In the genomic region with DNA sequence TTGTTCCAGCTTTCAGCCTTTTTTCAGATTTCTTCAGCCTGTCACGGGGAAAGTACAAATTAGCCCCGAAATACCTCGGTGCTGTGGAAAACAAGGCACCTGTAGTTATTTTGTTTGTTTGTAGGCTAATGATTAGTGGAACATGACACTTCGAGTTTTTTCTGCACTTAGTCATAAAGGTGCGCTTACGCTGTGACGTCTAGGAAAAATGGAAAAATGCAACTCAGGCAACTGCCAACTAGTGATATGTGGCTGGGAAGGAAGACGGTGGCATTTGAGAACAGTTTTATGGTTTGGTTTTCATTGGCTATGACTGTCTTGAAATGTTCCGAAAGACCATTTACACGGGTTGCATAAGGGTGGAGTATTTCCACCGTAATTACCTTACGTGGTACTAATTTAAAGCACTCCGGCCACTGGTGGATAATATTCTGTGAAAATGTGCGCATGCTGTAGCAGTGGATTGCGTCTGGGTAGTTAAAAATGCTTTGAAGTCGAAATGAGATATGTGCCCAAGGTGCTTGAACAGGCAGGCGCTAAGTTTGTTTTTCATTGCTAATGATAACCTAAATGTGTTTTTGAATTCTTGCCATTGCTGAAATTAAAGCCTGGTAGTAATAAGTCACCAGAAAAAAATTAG, we compare ENCODE assay signal across 22 cellular contexts.
"Had no signal": no experiment of that assay in that cellular context is flagged by ENCODE, and none has a peak within 500 bp of the region (broad histone marks: within the 10 kb centered on the region; RNA-seq: fewer than 3 reads in every experiment).

No MANE protein-coding gene starts in this region.

- H3K9me3 ChIP-seq: colonic mucosa, suprapubic skin, tibial nerve had no signal

- H3K4me2 ChIP-seq: smooth muscle cell had no signal

- ATAC-seq: activated CD4-positive, alpha-beta T cell treated with anti-CD3 and anti-CD28 coated beads for 36 hours; activated naive CD4-positive, alpha-beta T cell treated with anti-CD3 and anti-CD28 coated beads, Interleukin-2, amount 50 U/mL, for 72 hours; activated T-cell treated with anti-CD3 and anti-CD28 coated beads, Interleukin-2, amount 50 U/mL, for 72 hours; natural killer cell treated with Interleukin-12 subunit alpha and Interleukin-12 subunit beta and Interleukin-15 and Interleukin-18, amount 100 ng/mL, for 72 hours; stimulated activated memory B cell treated with anti-CD40 and anti-IgM and Interleukin-4, amounts not matched to agents 10 μg/mL and 1 μg/mL and 100 μg/mL, for 72 hours; stimulated activated naive CD8-positive, alpha-beta T cell treated with anti-CD3 and anti-CD28 coated beads, Interleukin-15, amount 100 ng/mL, for 72 hours had no signal

- H3K27me3 ChIP-seq: colonic mucosa, suprapubic skin, tibial nerve had no signal

- H3K27ac ChIP-seq: colonic mucosa, epithelial cell of prostate, suprapubic skin, tibial nerve had no signal

- H3K4me1 ChIP-seq: colonic mucosa, suprapubic skin, tibial nerve had no signal

- DNase-seq: activated CD4-positive, alpha-beta T cell treated with anti-CD3 and anti-CD28 coated beads for 36 hours; activated CD4-positive, alpha-beta T cell treated with anti-CD3 and anti-CD28 coated beads, Interleukin-2, amount 50 U/mL, for 4 hours; activated CD4-positive, CD25-positive, alpha-beta regulatory T cell; activated naive CD4-positive, alpha-beta T cell; activated T-cell treated with anti-CD3 and anti-CD28 coated beads for 4 hours; activated T-cell treated with anti-CD3 and anti-CD28 coated beads, Interleukin-2, amount 50 U/mL, for 72 hours; cerebellar nuclear complex; colonic mucosa; effector CD8-positive, alpha-beta T cell; kidney glomerular epithelial cell; mesenchymal stem cell; stimulated activated CD4-positive, alpha-beta T cell treated with anti-CD3 and anti-CD28 coated beads, Interleukin-1b, Interleukin-23, amount 100 ng/mL, for 48 hours; stimulated activated CD4-positive, alpha-beta T cell treated with anti-CD3 and anti-CD28 coated beads, Interleukin-4, amount 100 ng/mL, for 4 hours; stimulated activated CD8-positive, alpha-beta memory T cell treated with anti-CD3 and anti-CD28 coated beads, Interleukin-4, amount 100 ng/mL, for 48 hours; stimulated activated naive CD8-positive, alpha-beta T cell treated with anti-CD3 and anti-CD28 coated beads, Interleukin-15, amount 100 ng/mL, for 72 hours had no signal

- H3K4me3 ChIP-seq: colonic mucosa, smooth muscle cell, suprapubic skin, tibial nerve had no signal

- H3K36me3 ChIP-seq: colonic mucosa, suprapubic skin, tibial nerve had no signal
